In genomic region chr3:53234130-53234840, GRCh38 we compare ENCODE assay signal across 16 cellular contexts. TPM values are rescaled to one million over a fixed set of nuclear protein-coding genes. Genes with fewer than 3 reads are reported as not detected.
DNase-seq lines count a peak whose midpoint lies in the region; ATAC-seq and TF ChIP-seq lines count a peak whose summit lies in the region.
"Had no signal": no experiment of that assay in that cellular context is flagged by ENCODE, and none has a peak within 500 bp of the region (broad histone marks: within the 10 kb centered on the region; RNA-seq: fewer than 3 reads in every experiment).

No MANE protein-coding gene starts in this region.

- no peak overlapping the region for H2AFZ ChIP-seq in osteoblast (ENCODE audit: low read length)

- H3K4me1 Mint-ChIP-seq in activated naive CD4-positive, alpha-beta T cell treated with anti-CD3 and anti-CD28 coated beads, Interleukin-2, amount 50 U/mL, for 24 hours: no peaks in the 10 kb centered on the region
- H3K4me1 Mint-ChIP-seq: CD8-positive, alpha-beta memory T cell had no signal

- H3K4me3 Mint-ChIP-seq in activated naive CD4-positive, alpha-beta T cell treated with anti-CD3 and anti-CD28 coated beads, Interleukin-2, amount 50 U/mL, for 24 hours: no peak overlapping the region
- H3K4me3 Mint-ChIP-seq: CD8-positive, alpha-beta memory T cell had no signal

- intact Hi-C loops in ascending aorta (cut with DNase I): no loop called here

- peak overlapping the region; percentile 35 for H3K27ac Mint-ChIP-seq in activated naive CD4-positive, alpha-beta T cell treated with anti-CD3 and anti-CD28 coated beads, Interleukin-2, amount 50 U/mL, for 24 hours

- no peak overlapping the region for H3K4me2 ChIP-seq in osteoblast (ENCODE audit: insufficient read depth, low read length)

- no peak for ATAC-seq in HG03460 (IDR thresholded peaks at IDR 0.05; ENCODE audit: unreplicated experiment)
- ATAC-seq in HG02759 (IDR thresholded peaks at IDR 0.05; ENCODE audit: unreplicated experiment): no peak
- ATAC-seq: heart left ventricle, left lung had no signal

- H3K27ac ChIP-seq in ascending aorta (peak overlapping the region; percentile 33 to 81), osteoblast (ENCODE audit: low read depth, low read length) (peak overlapping the region; percentile 31)

- H3K4me1 ChIP-seq in ascending aorta: peaks cover 9 to 12% of the 10 kb centered on the region in 2 donors
- H3K4me1 ChIP-seq in osteoblast (ENCODE audit: insufficient read depth, low read length): peaks cover 37% of the 10 kb centered on the region

- peaks cover 7% of the 10 kb centered on the region for H3K36me3 Mint-ChIP-seq in activated naive CD4-positive, alpha-beta T cell treated with anti-CD3 and anti-CD28 coated beads, Interleukin-2, amount 50 U/mL, for 24 hours

- no peak for DNase-seq in activated naive CD4-positive, alpha-beta T cell (lab: John Stamatoyannopoulos, UW)
- DNase-seq in ascending aorta (ENCODE audit: low spot score in 2 of 2): no peak
- DNase-seq in osteoblast (ENCODE audit: insufficient read length, low spot score, missing footprints): peak; percentile 79
- DNase-seq in occipital lobe (lab: John Stamatoyannopoulos, UW): no peak
- DNase-seq: DMS79; NCI-H2107; NCI-H526; stimulated activated CD4-positive, alpha-beta T cell treated with anti-CD3 and anti-CD28 coated beads, Interleukin-15, amount 100 ng/mL, for 24 hours had no signal

- H3K4me3 ChIP-seq in ascending aorta (no peak overlapping the region), osteoblast (ENCODE audit: insufficient read depth, low read length) (no peak overlapping the region)
- H3K4me3 ChIP-seq: heart left ventricle, left lung, thoracic aorta had no signal

- H4K20me1 ChIP-seq in osteoblast (ENCODE audit: insufficient read depth, low read length): peaks cover 8% of the 10 kb centered on the region

- H3K9me3 Mint-ChIP-seq in activated naive CD4-positive, alpha-beta T cell treated with anti-CD3 and anti-CD28 coated beads, Interleukin-2, amount 50 U/mL, for 24 hours: no peaks in the 10 kb centered on the region
- H3K9me3 Mint-ChIP-seq: CD8-positive, alpha-beta memory T cell had no signal

- H3K9me3 ChIP-seq in ascending aorta: no peaks in the 10 kb centered on the region
- H3K9me3 ChIP-seq in osteoblast (ENCODE audit: low read depth, low read length): no peaks in the 10 kb centered on the region
- H3K9me3 ChIP-seq: heart left ventricle, left lung, thoracic aorta had no signal

- H3K79me2 ChIP-seq in osteoblast (ENCODE audit: insufficient read depth, low read length): peaks cover 56% of the 10 kb centered on the region

- H3K27me3 ChIP-seq in ascending aorta: no peaks in the 10 kb centered on the region
- no peaks in the 10 kb centered on the region for H3K27me3 ChIP-seq in osteoblast (ENCODE audit: insufficient read depth, low read length)
- H3K27me3 ChIP-seq: heart left ventricle, left lung had no signal

- no peaks in the 10 kb centered on the region for H3K27me3 Mint-ChIP-seq in activated naive CD4-positive, alpha-beta T cell treated with anti-CD3 and anti-CD28 coated beads, Interleukin-2, amount 50 U/mL, for 24 hours
- H3K27me3 Mint-ChIP-seq: CD8-positive, alpha-beta memory T cell had no signal

- peak; percentile 3 for TF ChIP-seq POLR2A in GM19099 (IDR thresholded peaks at IDR 0.05; ENCODE audit: extremely low read depth, insufficient read length, low read depth)

- TF ChIP-seq CTCF in ascending aorta (IDR thresholded peaks at IDR 0.05) (no peak), osteoblast (IDR thresholded peaks at IDR 0.05; ENCODE audit: extremely low read depth, low read depth, low read length) (no peak)

- H3K36me3 ChIP-seq in ascending aorta: peaks cover 78 to 79% of the 10 kb centered on the region in 2 donors
- peaks cover 90% of the 10 kb centered on the region for H3K36me3 ChIP-seq in osteoblast (ENCODE audit: insufficient read depth, low read length)

RNA-seq across cellular contexts. Expression of gene TKT, which starts 21.5 kb away (rescaled TPM):
- total RNA-seq in ascending aorta (219 TPM), osteoblast (413 and 453 TPM in 2 replicates), occipital lobe (157 TPM)
